1 cellular context compared by ENCODE assay signal in genomic region chr17:81094744-81095607, GRCh38.
A peak's percentile ranks its signal among the peaks of the same experiment; 100 is the strongest.
TF ChIP-seq lines count a peak whose summit lies in the region.

No MANE protein-coding gene starts in this region.

TF ChIP-seq in H1, 55 proteins besides CTCF, POLR2A, EP300 and RAD21 (continued from another document):
- TF ChIP-seq NRF1 (IDR thresholded peaks at IDR 0.05; ENCODE audit: low read depth, low read length) (no peak), SP1 (IDR thresholded peaks at IDR 0.05; ENCODE audit: low read depth, low read length) (peak; percentile 79), RBBP5 (IDR thresholded peaks at IDR 0.05; ENCODE audit: borderline replicate concordance, low read depth, low read length) (no peak), CBX8 (IDR thresholded peaks at IDR 0.05; ENCODE audit: borderline replicate concordance, low read depth, low read length) (no peak), MAFK (IDR thresholded peaks at IDR 0.05; ENCODE audit: low read depth, low read length) (no peak), SIN3A (conservative IDR thresholded peaks at IDR 0.05 in 1 of 2, IDR thresholded peaks at IDR 0.05 in 1 of 2; ENCODE audit: low read depth in 1 of 2, low read length in 2 of 2) (peak; percentile 24 to 67; a peak in 1 of 4 replicates), JUND (IDR thresholded peaks at IDR 0.05; ENCODE audit: low read length) (peak; percentile 95), ATF2 (IDR thresholded peaks at IDR 0.05; ENCODE audit: low read length) (peak; percentile 92), CHD1 (IDR thresholded peaks at IDR 0.05; ENCODE audit: low read depth, low read length) (no peak), JUN (IDR thresholded peaks at IDR 0.05; ENCODE audit: low read depth, low read length) (peak; percentile 48; the same call in 1 of the 2 replicates), BCL11A (IDR thresholded peaks at IDR 0.05; ENCODE audit: low read depth in 2 of 2, low read length in 2 of 2) (no peak), RNF2 (IDR thresholded peaks at IDR 0.05; ENCODE audit: borderline replicate concordance, low read depth, low read length, missing control alignments, poor library complexity, severe bottlenecking) (no peak), GABPA (IDR thresholded peaks at IDR 0.05; ENCODE audit: borderline replicate concordance, insufficient read depth, low read length) (no peak)
TF ChIP-seq in H1: peak in this region for 9.
